In the genomic region with DNA sequence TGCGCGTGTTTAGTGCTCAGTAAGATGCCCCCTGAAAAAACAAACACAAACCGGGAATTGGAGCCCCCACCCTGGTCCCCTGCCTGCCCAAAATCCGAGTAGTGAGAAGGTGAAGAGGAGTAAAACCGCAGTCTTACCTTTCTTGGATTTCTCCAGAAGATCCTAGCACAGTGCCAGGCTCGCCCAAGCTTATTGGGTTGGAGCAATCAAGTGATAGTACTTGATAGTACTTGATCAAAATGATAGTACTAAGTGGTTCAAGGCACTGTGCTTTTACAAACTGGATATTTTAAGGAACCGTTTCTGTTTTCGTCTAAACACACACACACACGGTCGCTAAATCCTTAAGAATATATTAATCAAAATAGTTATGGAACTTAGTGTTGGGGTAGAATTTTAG, we compare ENCODE assay signal across 8 cellular contexts. TPM values are rescaled to one million over a fixed set of nuclear protein-coding genes. Genes with fewer than 3 reads are reported as not detected.
DNase-seq lines count a peak whose midpoint lies in the region; ATAC-seq and TF ChIP-seq lines count a peak whose summit lies in the region.

No MANE protein-coding gene starts in this region.

- peak overlapping the region; percentile 95 to 100 (median 98) for H3K27ac Mint-ChIP-seq in naive thymus-derived CD8-positive, alpha-beta T cell

- peak overlapping the region; percentile 73 to 94 (median 82) for H3K4me3 Mint-ChIP-seq in naive thymus-derived CD8-positive, alpha-beta T cell

- H4K20me1 ChIP-seq in KMS-11 (ENCODE audit: insufficient read depth), result no peaks in the 10 kb centered on the region

- H3K4me2 ChIP-seq in KMS-11, result peak overlapping the region; percentile 77

- H3K36me3 ChIP-seq in KMS-11 (ENCODE audit: insufficient read depth), result no peaks in the 10 kb centered on the region
- H3K36me3 ChIP-seq in effector memory CD4-positive, alpha-beta T cell (ENCODE audit: control insufficient read depth, insufficient read depth, low read length), result no peaks in the 10 kb centered on the region

- H3K27ac ChIP-seq in KMS-11, result peak overlapping the region; percentile 48
- peak overlapping the region; percentile 100 for H3K27ac ChIP-seq in effector memory CD4-positive, alpha-beta T cell (ENCODE audit: insufficient read depth, low read length, poor library complexity, severe bottlenecking)

- peaks cover 95% of the 10 kb centered on the region for H3K4me1 ChIP-seq in KMS-11 (ENCODE audit: low read depth, poor library complexity, severe bottlenecking)
- peaks cover 90% of the 10 kb centered on the region for H3K4me1 ChIP-seq in effector memory CD4-positive, alpha-beta T cell (ENCODE audit: control insufficient read depth, insufficient read depth, low read length, poor library complexity, severe bottlenecking)

- H3K9ac ChIP-seq in KMS-11, result peak overlapping the region; percentile 70

- no peak for TF ChIP-seq CTCF in AG10803 (conservative IDR thresholded peaks at IDR 0.05; ENCODE audit: low read length)
- TF ChIP-seq CTCF in KMS-11 (conservative IDR thresholded peaks at IDR 0.05; ENCODE audit: low read depth, low read length), result no peak

- H3K79me2 ChIP-seq in KMS-11 (ENCODE audit: insufficient read depth, low read depth), result no peaks in the 10 kb centered on the region

- H2AFZ ChIP-seq in KMS-11 (ENCODE audit: low read depth), result peak overlapping the region; percentile 75

- H3K4me1 Mint-ChIP-seq in naive thymus-derived CD8-positive, alpha-beta T cell, result peaks cover 44 to 90% (median 85%) of the 10 kb centered on the region in 4 donors

- no peaks in the 10 kb centered on the region for H3K9me3 ChIP-seq in effector memory CD4-positive, alpha-beta T cell (ENCODE audit: control insufficient read depth, low read length)

- ATAC-seq in naive thymus-derived CD8-positive, alpha-beta T cell, result no peak
- ATAC-seq in HG03108 (IDR thresholded peaks at IDR 0.05; ENCODE audit: unreplicated experiment) (no peak), GM21447 (IDR thresholded peaks at IDR 0.05; ENCODE audit: unreplicated experiment) (no peak)

- DNase-seq in AG10803 (ENCODE audit: low read depth) (no peak), NCI-H146 (lab: John Stamatoyannopoulos, UW) (no peak), DMS79 (lab: John Stamatoyannopoulos, UW) (no peak)
- DNase-seq in effector memory CD4-positive, alpha-beta T cell, result no peak
- no peak for DNase-seq in naive thymus-derived CD8-positive, alpha-beta T cell

- POLR2A ChIA-PET in naive thymus-derived CD8-positive, alpha-beta T cell (lab: Charles Lee), result interaction anchor here (0.9 to 37.3 kb wide), 11 partner anchors 8 to 273 kb away, joined by 3 to 1842 read pairs (median 5); partner anchors contain the start of genes CNTRL, FBXW2, PHF19 and PSMD5

- H3K4me3 ChIP-seq in AG10803 (ENCODE audit: low read length) (peak overlapping the region; percentile 57), KMS-11 (IDR thresholded peaks at IDR 0.05; ENCODE audit: insufficient read depth, low read depth, low read length) (no peak overlapping the region)
- H3K4me3 ChIP-seq in effector memory CD4-positive, alpha-beta T cell (ENCODE audit: insufficient read depth, low read depth, low read length, poor library complexity, severe bottlenecking), result peak overlapping the region; percentile 71

- peaks cover 0 to 7% (median 0%) of the 10 kb centered on the region in 3 donors for H3K36me3 Mint-ChIP-seq in naive thymus-derived CD8-positive, alpha-beta T cell

- no peaks in the 10 kb centered on the region for H3K27me3 ChIP-seq in KMS-11 (ENCODE audit: insufficient read depth, low read depth)
- no peaks in the 10 kb centered on the region for H3K27me3 ChIP-seq in effector memory CD4-positive, alpha-beta T cell (replicated peaks; ENCODE audit: control insufficient read depth, insufficient read depth, low read length, poor library complexity, severe bottlenecking)

- no peaks in the 10 kb centered on the region for H3K9me3 Mint-ChIP-seq in naive thymus-derived CD8-positive, alpha-beta T cell

- H3K27me3 Mint-ChIP-seq in naive thymus-derived CD8-positive, alpha-beta T cell, result no peaks in the 10 kb centered on the region

RNA-seq across cellular contexts. Expression of gene TRAF1, which starts 2.8 kb away (rescaled TPM):
- 100 to 1,000 TPM; 125 to 126 TPM for total RNA-seq in naive thymus-derived CD8-positive, alpha-beta T cell
- polyA plus RNA-seq in naive thymus-derived CD8-positive, alpha-beta T cell, result 1 to 10 TPM; 3.7 to 7.0 (median 4.9) TPM

RNA-seq across cellular contexts. Expression of gene PHF19, which starts 52.4 kb away (rescaled TPM):
- total RNA-seq in naive thymus-derived CD8-positive, alpha-beta T cell, result 100 to 1,000 TPM; 143 to 144 TPM
- 10 to 100 TPM in 1 of 3 donors, 1 to 10 TPM in 2; 6.3 to 11.8 (median 9.4) TPM for polyA plus RNA-seq in naive thymus-derived CD8-positive, alpha-beta T cell
